Comparison of ENCODE assay signal across 8 cellular contexts in genomic region chr20:3471397-3472021, GRCh38. TPM values are rescaled to one million over a fixed set of nuclear protein-coding genes. Genes with fewer than 3 reads are reported as not detected.
DNase-seq lines count a peak whose midpoint lies in the region; ATAC-seq and TF ChIP-seq lines count a peak whose summit lies in the region.

No MANE protein-coding gene starts in this region.

- no peaks in the 10 kb centered on the region for H3K27me3 ChIP-seq in kidney epithelial cell (ENCODE audit: control insufficient read depth, insufficient read depth, low read length)
- no peaks in the 10 kb centered on the region for H3K27me3 ChIP-seq in stomach smooth muscle (ENCODE audit: control insufficient read depth in 1 of 2, insufficient read depth in 2 of 2, low read length in 2 of 2)

- no peak for DNase-seq in GM12865 (ENCODE audit: low read depth)
- DNase-seq in activated naive CD8-positive, alpha-beta T cell treated with anti-CD3 and anti-CD28 coated beads, Interleukin-2, amount 10 ng/mL, durations not matched to agents 7 days and 5 days: no peak
- no peak for DNase-seq in kidney epithelial cell (ENCODE audit: low read depth)
- no peak for DNase-seq in OCI-M1 (lab: John Stamatoyannopoulos, UW)
- no peak for DNase-seq in DMS153 (lab: John Stamatoyannopoulos, UW)

- no peak for TF ChIP-seq CTCF in GM12865 (IDR thresholded peaks at IDR 0.05; ENCODE audit: insufficient read depth, low read depth, low read length, missing control alignments)
- TF ChIP-seq CTCF in kidney epithelial cell (IDR thresholded peaks at IDR 0.05; ENCODE audit: insufficient read depth, low read length, poor library complexity, severe bottlenecking): no peak

- peak overlapping the region; percentile 69 for H3K27ac Mint-ChIP-seq in activated naive CD8-positive, alpha-beta T cell treated with anti-CD3 and anti-CD28 coated beads, Interleukin-2, amount 10 ng/mL, durations not matched to agents 7 days and 5 days

- POLR2A ChIA-PET in activated naive CD8-positive, alpha-beta T cell treated with anti-CD3 and anti-CD28 coated beads, Interleukin-2, amount 10 ng/mL, durations not matched to agents 7 days and 5 days (lab: Charles Lee): no interaction called here

- H3K27ac ChIP-seq in stomach smooth muscle (ENCODE audit: low read length): no peak overlapping the region

- peaks cover 5% of the 10 kb centered on the region for H3K27me3 Mint-ChIP-seq in activated naive CD8-positive, alpha-beta T cell treated with anti-CD3 and anti-CD28 coated beads, Interleukin-2, amount 10 ng/mL, durations not matched to agents 7 days and 5 days

- H3K9ac ChIP-seq in stomach smooth muscle (ENCODE audit: low read length in 2 of 2): peak overlapping the region; percentile 87 to 90

- no peaks in the 10 kb centered on the region for H3K9me3 Mint-ChIP-seq in activated naive CD8-positive, alpha-beta T cell treated with anti-CD3 and anti-CD28 coated beads, Interleukin-2, amount 10 ng/mL, durations not matched to agents 7 days and 5 days

- peak; percentile 35 for ATAC-seq in HG03025 (IDR thresholded peaks at IDR 0.05; ENCODE audit: low FRiP score, unreplicated experiment)
- ATAC-seq in activated naive CD8-positive, alpha-beta T cell treated with anti-CD3 and anti-CD28 coated beads, Interleukin-2, amount 10 ng/mL, durations not matched to agents 7 days and 5 days (ENCODE audit: low read depth): no peak
- ATAC-seq in HG03139 (IDR thresholded peaks at IDR 0.05; ENCODE audit: unreplicated experiment): no peak

- H3K4me1 ChIP-seq in stomach smooth muscle (ENCODE audit: control insufficient read depth, insufficient read depth, low read length): peaks cover 30% of the 10 kb centered on the region

- H3K36me3 Mint-ChIP-seq in activated naive CD8-positive, alpha-beta T cell treated with anti-CD3 and anti-CD28 coated beads, Interleukin-2, amount 10 ng/mL, durations not matched to agents 7 days and 5 days: peaks cover 7% of the 10 kb centered on the region

- H3K36me3 ChIP-seq in kidney epithelial cell (ENCODE audit: control insufficient read depth, insufficient read depth, low read length) (no peaks in the 10 kb centered on the region), stomach smooth muscle (ENCODE audit: control insufficient read depth in 2 of 2, insufficient read depth in 2 of 2, low read length in 2 of 2) (no peaks in the 10 kb centered on the region)

- H3K9me3 ChIP-seq in stomach smooth muscle (ENCODE audit: control insufficient read depth in 2 of 2, low read length in 2 of 2): no peaks in the 10 kb centered on the region

- peak overlapping the region; percentile 94 for H3K4me3 ChIP-seq in GM12865 (ENCODE audit: low read depth, low read length)
- H3K4me3 ChIP-seq in kidney epithelial cell (ENCODE audit: low read depth, low read length): peak overlapping the region; percentile 85
- H3K4me3 ChIP-seq in stomach smooth muscle (ENCODE audit: low read length in 2 of 2): peak overlapping the region; percentile 79 to 92

- H3K4me1 Mint-ChIP-seq in activated naive CD8-positive, alpha-beta T cell treated with anti-CD3 and anti-CD28 coated beads, Interleukin-2, amount 10 ng/mL, durations not matched to agents 7 days and 5 days: peaks cover 27% of the 10 kb centered on the region

- peak overlapping the region; percentile 93 for H3K4me3 Mint-ChIP-seq in activated naive CD8-positive, alpha-beta T cell treated with anti-CD3 and anti-CD28 coated beads, Interleukin-2, amount 10 ng/mL, durations not matched to agents 7 days and 5 days

RNA-seq across cellular contexts. Expression of gene ATRN, which starts 0.7 kb away (rescaled TPM):
- 10 to 100 TPM in 1 of 2 experiments, 1 to 10 TPM in 1; 9.8 to 10.7 TPM for total RNA-seq in activated naive CD8-positive, alpha-beta T cell treated with anti-CD3 and anti-CD28 coated beads, Interleukin-2, amount 10 ng/mL, durations not matched to agents 7 days and 5 days
- total RNA-seq in kidney epithelial cell: 26.8 and 30.6 TPM in 2 replicates
